ENCODE assay signal across 1 cellular context in genomic region chrX:75276666-75277065, GRCh38.
TF ChIP-seq lines count a peak whose summit lies in the region.

No MANE protein-coding gene starts in this region.

TF ChIP-seq in WTC11, 78 proteins besides CTCF, POLR2A, EP300 and RAD21 (continued from another document):
- TF ChIP-seq AFF4 (CRISPR knock-in tag; IDR thresholded peaks at IDR 0.05; ENCODE audit: borderline replicate concordance) (no peak), ZNF263 (CRISPR knock-in tag; IDR thresholded peaks at IDR 0.05; ENCODE audit: low read depth) (no peak), FOXP4 (CRISPR knock-in tag; IDR thresholded peaks at IDR 0.05) (no peak)
